ENCODE assay signal across 8 cellular contexts in the genomic region with DNA sequence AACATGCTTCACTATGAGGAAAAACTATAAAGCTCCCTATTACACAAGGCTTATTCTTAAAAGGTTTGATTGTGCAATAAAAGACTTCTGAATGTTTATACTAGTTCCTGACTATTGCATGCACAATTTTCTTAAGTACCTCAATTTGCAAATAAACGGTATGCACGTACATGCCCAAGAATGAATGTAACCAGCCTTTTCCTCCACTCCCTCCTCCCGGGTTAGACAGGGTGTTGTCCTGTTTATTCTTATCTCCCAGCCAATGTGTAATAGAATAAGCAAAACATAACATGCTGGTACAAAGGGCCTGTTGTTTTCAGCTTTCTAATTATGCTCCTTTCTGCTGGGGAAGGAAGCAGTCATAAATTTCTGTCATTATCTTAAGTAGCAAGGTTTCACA.
DNase-seq lines count a peak whose midpoint lies in the region; ATAC-seq lines count a peak whose summit lies in the region.

No MANE protein-coding gene starts in this region.

- DNase-seq in GM03348 (ENCODE audit: low spot score) = peak; percentile 87
- DNase-seq in NCI-H748 (lab: John Stamatoyannopoulos, UW; ENCODE audit: unreplicated experiment) = peak; percentile 89
- peak; percentile 94 for DNase-seq in fibroblast of gingiva (ENCODE audit: low read depth)
- peak; percentile 53 for DNase-seq in pulmonary artery endothelial cell (ENCODE audit: low read depth, low spot score)
- no peak for DNase-seq in effector CD4-positive, alpha-beta T cell
- no peak for DNase-seq in stimulated activated CD4-positive, alpha-beta T cell treated with anti-CD3 and anti-CD28 coated beads, Interleukin-2, amount 100 ng/mL, for 48 hours

- no peak for ATAC-seq in GM21723 (IDR thresholded peaks at IDR 0.05; ENCODE audit: unreplicated experiment)
- ATAC-seq in GM18861 (IDR thresholded peaks at IDR 0.05; ENCODE audit: unreplicated experiment) = no peak

Comparison
In these comparisons a context has a peak if more than half of its experiments do, and no peak if none do; other contexts are left out.
1. DNase-seq: peak in GM03348 (single experiment), NCI-H748 (single experiment), fibroblast of gingiva (single experiment) and pulmonary artery endothelial cell (single experiment); none in effector CD4-positive, alpha-beta T cell (single experiment) and stimulated activated CD4-positive, alpha-beta T cell treated with anti-CD3 and anti-CD28 coated beads, Interleukin-2, amount 100 ng/mL, for 48 hours (0 of 2).